Comparison of ENCODE assay signal across 2 cellular contexts in the genomic region with DNA sequence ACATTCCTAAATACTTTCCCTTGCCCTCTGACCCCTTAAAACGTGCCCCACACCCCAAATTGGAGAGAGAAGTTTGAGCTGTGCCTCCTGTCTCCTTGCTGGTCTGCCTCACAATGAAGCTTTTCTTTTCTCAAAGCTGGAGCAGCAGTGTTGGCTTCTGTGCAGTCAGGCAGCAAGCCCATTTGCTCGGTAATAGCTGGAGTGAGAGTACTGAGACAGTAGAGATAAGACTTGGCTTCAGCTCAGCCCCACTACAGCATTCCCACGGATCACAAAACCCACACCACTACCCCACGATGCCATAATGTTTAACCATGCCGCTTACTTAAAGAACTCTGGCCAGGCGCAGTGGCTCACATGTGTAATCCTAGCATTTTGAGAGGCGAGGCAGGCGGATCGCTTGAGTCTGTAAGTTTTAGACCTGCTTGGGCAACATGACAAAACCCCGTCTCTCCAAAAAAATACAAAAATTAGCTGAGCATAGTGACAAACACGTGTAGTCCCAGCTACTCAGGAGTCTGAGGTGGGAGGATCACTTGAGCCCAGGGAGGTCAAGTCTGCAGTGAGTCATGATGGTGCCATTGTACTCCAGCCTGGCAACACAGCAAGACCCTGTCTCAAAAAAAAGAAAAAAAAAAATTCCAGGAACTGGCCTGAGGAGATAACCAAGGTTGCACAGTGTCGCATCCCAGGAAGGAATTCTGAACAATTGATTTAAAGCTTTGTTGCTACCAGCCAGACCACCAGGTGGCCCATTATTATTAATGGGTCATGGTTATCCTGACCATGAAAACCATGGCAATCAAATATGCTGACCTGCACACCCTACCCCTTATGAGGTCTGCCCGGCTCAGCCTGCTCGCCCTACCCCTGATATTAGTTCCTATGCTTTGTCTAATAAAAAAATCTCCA.
TF ChIP-seq lines count a peak whose summit lies in the region.

No MANE protein-coding gene starts in this region.

TF ChIP-seq in GM12878, 131 proteins besides CTCF, POLR2A, EP300 and RAD21:
- TF ChIP-seq STAT1 (conservative IDR thresholded peaks at IDR 0.05) (no peak), WRNIP1 (IDR thresholded peaks at IDR 0.05; ENCODE audit: borderline replicate concordance, low read depth, low read length) (no peak), NR2C2 (IDR thresholded peaks at IDR 0.05; ENCODE audit: borderline replicate concordance, control insufficient read depth, insufficient read length, low read depth) (no peak), MTA3 (IDR thresholded peaks at IDR 0.05; ENCODE audit: borderline replicate concordance, low read length) (no peak), IKZF1 (conservative IDR thresholded peaks at IDR 0.05) (no peak), RBBP5 (conservative IDR thresholded peaks at IDR 0.05) (no peak), NFYA (IDR thresholded peaks at IDR 0.05; ENCODE audit: borderline replicate concordance, low read depth, low read length) (no peak), BMI1 (IDR thresholded peaks at IDR 0.05; ENCODE audit: borderline replicate concordance) (no peak), USF2 (IDR thresholded peaks at IDR 0.05; ENCODE audit: borderline replicate concordance, low read depth, low read length) (no peak), ATF2 (IDR thresholded peaks at IDR 0.05; ENCODE audit: low read length) (no peak), TCF3 (IDR thresholded peaks at IDR 0.05; ENCODE audit: borderline replicate concordance, insufficient read depth, low read depth, low read length) (no peak)
- TF ChIP-seq, protein P1, sequence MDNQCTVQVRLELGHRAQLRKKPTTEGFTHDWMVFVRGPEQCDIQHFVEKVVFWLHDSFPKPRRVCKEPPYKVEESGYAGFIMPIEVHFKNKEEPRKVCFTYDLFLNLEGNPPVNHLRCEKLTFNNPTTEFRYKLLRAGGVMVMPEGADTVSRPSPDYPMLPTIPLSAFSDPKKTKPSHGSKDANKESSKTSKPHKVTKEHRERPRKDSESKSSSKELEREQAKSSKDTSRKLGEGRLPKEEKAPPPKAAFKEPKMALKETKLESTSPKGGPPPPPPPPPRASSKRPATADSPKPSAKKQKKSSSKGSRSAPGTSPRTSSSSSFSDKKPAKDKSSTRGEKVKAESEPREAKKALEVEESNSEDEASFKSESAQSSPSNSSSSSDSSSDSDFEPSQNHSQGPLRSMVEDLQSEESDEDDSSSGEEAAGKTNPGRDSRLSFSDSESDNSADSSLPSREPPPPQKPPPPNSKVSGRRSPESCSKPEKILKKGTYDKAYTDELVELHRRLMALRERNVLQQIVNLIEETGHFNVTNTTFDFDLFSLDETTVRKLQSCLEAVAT (IDR thresholded peaks at IDR 0.05), result no peak

TF ChIP-seq in HepG2, 621 proteins besides CTCF, POLR2A, EP300 and RAD21:
- TF ChIP-seq ZNF629 (CRISPR knock-in tag; conservative IDR thresholded peaks at IDR 0.05) (peak; percentile 27; the same call in 1 of the 2 replicates), STAG1 (CRISPR knock-in tag; IDR thresholded peaks at IDR 0.05) (0 out of 2 replicates have a peak, but pooled peaks have one; percentile 6), ZNF253 (CRISPR knock-in tag; IDR thresholded peaks at IDR 0.05; ENCODE audit: borderline replicate concordance) (no peak), ZNF281 (CRISPR knock-in tag; IDR thresholded peaks at IDR 0.05; ENCODE audit: borderline replicate concordance) (no peak), TGIF2 (CRISPR knock-in tag; IDR thresholded peaks at IDR 0.05) (0 out of 2 replicates have a peak, but pooled peaks have one; percentile 29), ZIK1 (CRISPR knock-in tag; IDR thresholded peaks at IDR 0.05; ENCODE audit: borderline replicate concordance, low read depth) (no peak), FOSL2 (CRISPR knock-in tag; IDR thresholded peaks at IDR 0.05) (0 out of 2 replicates have a peak, but pooled peaks have one; percentile 14), ZNF468 (CRISPR knock-in tag; IDR thresholded peaks at IDR 0.05) (no peak), SP2 (CRISPR knock-in tag; IDR thresholded peaks at IDR 0.05) (no peak), MAZ (IDR thresholded peaks at IDR 0.05; ENCODE audit: borderline replicate concordance, low read depth, low read length) (no peak), MAZ (CRISPR knock-in tag; IDR thresholded peaks at IDR 0.05; ENCODE audit: low read depth) (no peak), ZNF563 (CRISPR knock-in tag; IDR thresholded peaks at IDR 0.05) (0 out of 2 replicates have a peak, but pooled peaks have one; percentile 26), NR2F6 (IDR thresholded peaks at IDR 0.05) (0 out of 2 replicates have a peak, but pooled peaks have one; percentile 27), NR2F6 (CRISPR knock-in tag; IDR thresholded peaks at IDR 0.05) (no peak)
